Comparison of ENCODE assay signal across 8 cellular contexts in genomic region chr5:38666668-38667498, GRCh38.
DNase-seq lines count a peak whose midpoint lies in the region; ATAC-seq, FAIRE-seq and TF ChIP-seq lines count a peak whose summit lies in the region.

No MANE protein-coding gene starts in this region.

- no peak overlapping the region for H3K9ac ChIP-seq in kidney (ENCODE audit: low read length in 2 of 2)

- H3K9me3 ChIP-seq in A673 (ENCODE audit: low read depth, low read length, poor library complexity, severe bottlenecking) (no peaks in the 10 kb centered on the region), HEK293 (ENCODE audit: control insufficient read depth, insufficient read depth, low read depth, low read length) (no peaks in the 10 kb centered on the region), kidney (ENCODE audit: control insufficient read depth in 1 of 2, low read length in 2 of 2) (no peaks in the 10 kb centered on the region)

- H3K4me3 ChIP-seq in A673 (ENCODE audit: low read depth, low read length, poor library complexity, severe bottlenecking) (no peak overlapping the region), HEK293 (ENCODE audit: low read depth, low read length) (no peak overlapping the region), astrocyte of the cerebellum (ENCODE audit: low read depth, low read length) (no peak overlapping the region), kidney (ENCODE audit: low read length in 2 of 2) (no peak overlapping the region)

- CTCF ChIA-PET in A673 (lab: Charles Lee): interaction anchor here (1.0 kb wide), 1 partner anchor 225 kb away, joined by 5 to 9 read pairs; no protein-coding TSS in a partner anchor
- CTCF ChIA-PET in HEK293 (lab: Yijun Ruan, JAX): interaction anchor here (0.7 to 7.3 kb wide), 14 partner anchors 9 to 458 kb away, joined by 3 to 70 read pairs (median 4); no protein-coding TSS in a partner anchor

- peak; percentile 71 for TF ChIP-seq CTCF in A673 (conservative IDR thresholded peaks at IDR 0.05; ENCODE audit: low read depth, low read length)
- peak; percentile 77 for TF ChIP-seq CTCF in HEK293 (tag by site-specific recombination; IDR thresholded peaks at IDR 0.05)
- TF ChIP-seq CTCF in astrocyte of the cerebellum (IDR thresholded peaks at IDR 0.05; ENCODE audit: low read depth, low read length, missing control alignments): peak; percentile 86
- peak; percentile 65 for TF ChIP-seq CTCF in kidney (IDR thresholded peaks at IDR 0.05; ENCODE audit: borderline replicate concordance, extremely low read depth, insufficient read depth)

- DNase-seq in A673 (ENCODE audit: low spot score) (peak; percentile 39), astrocyte of the cerebellum (ENCODE audit: low read depth) (peak; percentile 42), kidney (no peak), NCI-H446 (lab: John Stamatoyannopoulos, UW) (no peak)
- no peak for DNase-seq in activated CD8-positive, alpha-beta memory T cell treated with anti-CD3 and anti-CD28 coated beads, Interleukin-2, amount 50 U/mL, for 4 hours
- DNase-seq in effector CD4-positive, alpha-beta T cell: no peak

- H3K36me3 ChIP-seq in A673 (ENCODE audit: insufficient read depth, low read length, poor library complexity, severe bottlenecking): no peaks in the 10 kb centered on the region
- H3K36me3 ChIP-seq in HEK293 (ENCODE audit: control insufficient read depth in 2 of 2, insufficient read depth in 1 of 2, low read length in 2 of 2): no peaks in the 10 kb centered on the region
- no peaks in the 10 kb centered on the region for H3K36me3 ChIP-seq in kidney (ENCODE audit: control insufficient read depth in 1 of 2, insufficient read depth in 2 of 2, low read length in 2 of 2)

- intact Hi-C loops in A673 (cut with micrococcal nuclease; ENCODE audit: unreplicated experiment): loop anchor here (2.0 to 5.0 kb wide), 2 partner anchors 140 to 226 kb away; no protein-coding TSS in a partner anchor
- intact Hi-C loops in kidney (cut with DNase I): no loop called here

- H3K27me3 ChIP-seq in A673 (replicated peaks; ENCODE audit: insufficient read depth, low read depth, low read length, poor library complexity): no peaks in the 10 kb centered on the region

- POLR2A ChIA-PET in A673 (lab: Charles Lee; ENCODE audit: low non-redundant PET) (no interaction called here), HEK293 (lab: Yijun Ruan, JAX) (no interaction called here)

- H3K27ac ChIP-seq in A673 (ENCODE audit: low read depth, low read length, poor library complexity, severe bottlenecking): no peak overlapping the region
- H3K27ac ChIP-seq in HEK293 (ENCODE audit: extremely low read depth, low read depth, low read length): no peak overlapping the region
- no peak overlapping the region for H3K27ac ChIP-seq in kidney (ENCODE audit: low read depth in 2 of 2, low read length in 2 of 2)

- no peak for FAIRE-seq in kidney (lab: Jason Lieb, UNC)

- in situ Hi-C loops in astrocyte of the cerebellum (cut with HindIII; ENCODE audit: low sequenced_read_pairs): no loop called here

- H3K4me1 ChIP-seq in A673 (ENCODE audit: insufficient read depth, low read length, poor library complexity, severe bottlenecking) (no peaks in the 10 kb centered on the region), HEK293 (ENCODE audit: control insufficient read depth, insufficient read depth, low read length) (peaks cover 5% of the 10 kb centered on the region), kidney (ENCODE audit: control insufficient read depth in 1 of 2, insufficient read depth in 1 of 2, low read depth in 1 of 2, low read length in 2 of 2) (peaks cover 3 to 5% of the 10 kb centered on the region in 2 donors)

- no peak for ATAC-seq in HG02588 (IDR thresholded peaks at IDR 0.05; ENCODE audit: unreplicated experiment)

- BruUV-seq in A673 (replicated peaks; lab: Mats Ljungman, UMichigan): no TSS peak

TF ChIP-seq in HEK293, 187 proteins besides CTCF, POLR2A, EP300 and RAD21:
- TF ChIP-seq ZSCAN30 (tag by site-specific recombination; IDR thresholded peaks at IDR 0.05): no peak
- TF ChIP-seq ZNF658 (tag by site-specific recombination; IDR thresholded peaks at IDR 0.05): no peak
- TF ChIP-seq ZEB2 (tag by site-specific recombination; IDR thresholded peaks at IDR 0.05): no peak
- no peak for TF ChIP-seq ZNF529 (tag by site-specific recombination; IDR thresholded peaks at IDR 0.05; ENCODE audit: insufficient replicate concordance)
- no peak for TF ChIP-seq ZNF214 (tag by site-specific recombination; IDR thresholded peaks at IDR 0.05; ENCODE audit: borderline replicate concordance)
- TF ChIP-seq ZNF768 (tag by site-specific recombination; IDR thresholded peaks at IDR 0.05): 0 out of 2 replicates have a peak, but pooled peaks have one; percentile 62
- no peak for TF ChIP-seq ZNF341 (tag by site-specific recombination; IDR thresholded peaks at IDR 0.05; ENCODE audit: low read depth)
- TF ChIP-seq ZNF747 (tag by site-specific recombination; IDR thresholded peaks at IDR 0.05): no peak
- no peak for TF ChIP-seq ZNF121 (tag by site-specific recombination; IDR thresholded peaks at IDR 0.05)
- TF ChIP-seq IKZF3 (tag by site-specific recombination; IDR thresholded peaks at IDR 0.05): 0 out of 2 replicates have a peak, but pooled peaks have one; percentile 26
- TF ChIP-seq ZNF114 (tag by site-specific recombination; IDR thresholded peaks at IDR 0.05): no peak
- TF ChIP-seq HIC1 (tag by site-specific recombination; IDR thresholded peaks at IDR 0.05): no peak
- TF ChIP-seq ZNF626 (tag by site-specific recombination; IDR thresholded peaks at IDR 0.05): no peak
- TF ChIP-seq ZNF654 (tag by site-specific recombination; IDR thresholded peaks at IDR 0.05; ENCODE audit: low read depth): peak; percentile 50

Comparison
In these comparisons a context has a peak if more than half of its experiments do, and no peak if none do; other contexts are left out.
1. DNase-seq: peak in A673 (single experiment) and astrocyte of the cerebellum (single experiment); none in kidney (single experiment), activated CD8-positive, alpha-beta memory T cell treated with anti-CD3 and anti-CD28 coated beads, Interleukin-2, amount 50 U/mL, for 4 hours (single experiment), NCI-H446 (0 of 2) and effector CD4-positive, alpha-beta T cell (single experiment).
2. Peak in every context shown above with its lines, with median percentiles within 50 percentile points of each other: CTCF ChIP-seq.